ENCODE assay signal across 16 cellular contexts in the genomic region with DNA sequence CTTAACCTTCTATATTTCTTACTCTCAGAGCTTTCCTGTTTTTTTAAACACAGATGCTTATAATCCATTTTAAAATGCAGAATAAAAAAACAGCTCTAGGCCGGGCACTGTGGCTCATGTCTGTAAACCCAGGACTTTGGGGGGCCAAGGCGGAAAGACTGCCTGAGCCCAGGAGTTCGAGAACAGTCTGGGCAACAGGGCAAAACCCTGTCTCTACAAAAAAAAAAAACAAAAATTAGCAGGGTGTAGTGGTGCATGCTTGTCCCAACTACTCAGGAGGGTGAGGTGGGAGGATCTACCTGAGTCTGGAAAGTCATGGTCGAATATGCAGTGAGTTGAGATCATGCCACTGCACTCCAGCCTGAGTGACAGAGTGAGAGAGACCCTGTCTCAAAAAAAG. TPM values are rescaled to one million over a fixed set of nuclear protein-coding genes. Genes with fewer than 3 reads are reported as not detected.
DNase-seq lines count a peak whose midpoint lies in the region; ATAC-seq and TF ChIP-seq lines count a peak whose summit lies in the region.
"Had no signal": no experiment of that assay in that cellular context is flagged by ENCODE, and none has a peak within 500 bp of the region (broad histone marks: within the 10 kb centered on the region; RNA-seq: fewer than 3 reads in every experiment).

No MANE protein-coding gene starts in this region.

- no peaks in the 10 kb centered on the region for H3K9me2 ChIP-seq in GM23338 (ENCODE audit: insufficient read depth)

- peaks cover 100% of the 10 kb centered on the region for H3K79me2 ChIP-seq in GM23338 (replicated peaks; ENCODE audit: insufficient read depth)

- H3K9me3 Mint-ChIP-seq in GM23338 (no peaks in the 10 kb centered on the region), osteocyte (ENCODE audit: unreplicated experiment) (no peaks in the 10 kb centered on the region)
- no peaks in the 10 kb centered on the region for H3K9me3 Mint-ChIP-seq in stimulated activated naive B cell treated with anti-CD40 and anti-IgM and Interleukin-4, amounts not matched to agents 10 μg/mL and 1 μg/mL and 100 μg/mL, for 72 hours
- H3K9me3 Mint-ChIP-seq: CD8-positive, alpha-beta T cell had no signal

- TF ChIP-seq POLR2A in heart left ventricle (IDR thresholded peaks at IDR 0.05), result no peak

- H3K36me3 Mint-ChIP-seq in GM23338 (ENCODE audit: low read depth), result peaks cover 66% of the 10 kb centered on the region
- peaks cover 13% of the 10 kb centered on the region for H3K36me3 Mint-ChIP-seq in osteocyte (ENCODE audit: unreplicated experiment)
- H3K36me3 Mint-ChIP-seq in stimulated activated naive B cell treated with anti-CD40 and anti-IgM and Interleukin-4, amounts not matched to agents 10 μg/mL and 1 μg/mL and 100 μg/mL, for 72 hours, result peaks cover 17 to 30% of the 10 kb centered on the region in 2 donors

- H3K4me3 Mint-ChIP-seq in GM23338, result no peak overlapping the region
- no peak overlapping the region for H3K4me3 Mint-ChIP-seq in osteocyte (ENCODE audit: unreplicated experiment)
- H3K4me3 Mint-ChIP-seq in stimulated activated naive B cell treated with anti-CD40 and anti-IgM and Interleukin-4, amounts not matched to agents 10 μg/mL and 1 μg/mL and 100 μg/mL, for 72 hours, result no peak overlapping the region
- H3K4me3 Mint-ChIP-seq: B cell; CD8-positive, alpha-beta T cell had no signal

- H4K20me1 ChIP-seq in GM23338 (replicated peaks; ENCODE audit: insufficient read depth), result peaks cover 71% of the 10 kb centered on the region

- H3K4me3 ChIP-seq in GM23338 (no peak overlapping the region), heart left ventricle (no peak overlapping the region)

- no peaks in the 10 kb centered on the region for H3K4me1 Mint-ChIP-seq in GM23338
- peaks cover 18% of the 10 kb centered on the region for H3K4me1 Mint-ChIP-seq in osteocyte (ENCODE audit: unreplicated experiment)
- H3K4me1 Mint-ChIP-seq in stimulated activated naive B cell treated with anti-CD40 and anti-IgM and Interleukin-4, amounts not matched to agents 10 μg/mL and 1 μg/mL and 100 μg/mL, for 72 hours, result peaks cover 8 to 19% of the 10 kb centered on the region in 2 donors

- no peak overlapping the region for H3K4me2 ChIP-seq in GM23338

- H3K27ac Mint-ChIP-seq in GM23338 (peak overlapping the region; percentile 62; the same call in 1 of the 2 replicates), osteocyte (ENCODE audit: unreplicated experiment) (peak overlapping the region; percentile 28)
- H3K27ac Mint-ChIP-seq in stimulated activated naive B cell treated with anti-CD40 and anti-IgM and Interleukin-4, amounts not matched to agents 10 μg/mL and 1 μg/mL and 100 μg/mL, for 72 hours, result peak overlapping the region; percentile 14
- H3K27ac Mint-ChIP-seq: B cell; CD8-positive, alpha-beta T cell had no signal

- H3K27ac ChIP-seq in GM23338 (ENCODE audit: low read depth) (peak overlapping the region; percentile 56), VCaP (peak overlapping the region; percentile 45), heart left ventricle (no peak overlapping the region)

- ATAC-seq in GM23338 (no peak), heart left ventricle (no peak)
- ATAC-seq in stimulated activated naive B cell treated with anti-CD40 and anti-IgM and Interleukin-4, amounts not matched to agents 10 μg/mL and 1 μg/mL and 100 μg/mL, for 72 hours (replicated peaks), result no peak
- ATAC-seq: CD8-positive, alpha-beta T cell; HCT116 had no signal

- intact Hi-C loops in heart left ventricle (cut with DNase I), result no loop called here

- peaks cover 9% of the 10 kb centered on the region; the same call in 1 of the 2 replicates for H3F3A ChIP-seq in GM23338 (replicated peaks; ENCODE audit: low read depth)

- H3K36me3 ChIP-seq in GM23338 (ENCODE audit: insufficient read depth) (peaks cover 37% of the 10 kb centered on the region), heart left ventricle (peaks cover 0 to 58% (median 28%) of the 10 kb centered on the region in 9 donors)

- TF ChIP-seq CTCF in GM23338 (conservative IDR thresholded peaks at IDR 0.05; ENCODE audit: low read depth in 2 of 2) (no peak), VCaP (conservative IDR thresholded peaks at IDR 0.05) (no peak), osteocyte (IDR thresholded peaks at IDR 0.05) (no peak), heart left ventricle (IDR thresholded peaks at IDR 0.05) (no peak)

- H2AFZ ChIP-seq in GM23338, result no peak overlapping the region

- no peaks in the 10 kb centered on the region for H3K4me1 ChIP-seq in GM23338 (ENCODE audit: insufficient read depth)
- H3K4me1 ChIP-seq in heart left ventricle, result peaks cover 0 to 10% (median 0%) of the 10 kb centered on the region in 12 donors

- WGBS in heart left ventricle, 4 donors, result 92 to 99% (median 93%) methylated on average over 4 of the region's 4 CpGs

- H3K27me3 Mint-ChIP-seq in GM23338 (ENCODE audit: insufficient read depth, low read depth, poor library complexity) (peaks cover 2% of the 10 kb centered on the region), osteocyte (ENCODE audit: unreplicated experiment) (no peaks in the 10 kb centered on the region)
- H3K27me3 Mint-ChIP-seq in stimulated activated naive B cell treated with anti-CD40 and anti-IgM and Interleukin-4, amounts not matched to agents 10 μg/mL and 1 μg/mL and 100 μg/mL, for 72 hours, result no peaks in the 10 kb centered on the region
- H3K27me3 Mint-ChIP-seq: B cell had no signal

- H3K27me3 ChIP-seq in GM23338 (ENCODE audit: insufficient read depth), result no peaks in the 10 kb centered on the region
- H3K27me3 ChIP-seq in heart left ventricle, result no peaks in the 10 kb centered on the region

- DNase-seq in GM23338 (ENCODE audit: low spot score) (no peak), osteocyte (ENCODE audit: extremely low spot score, unreplicated experiment) (no peak), OCI-M1 (lab: John Stamatoyannopoulos, UW) (no peak), NCI-H526 (lab: John Stamatoyannopoulos, UW) (no peak), D341Med (ENCODE audit: low spot score) (no peak), heart left ventricle (no peak)
- DNase-seq in stimulated activated naive B cell treated with anti-CD40 and anti-IgM and Interleukin-4, amounts not matched to agents 10 μg/mL and 1 μg/mL and 100 μg/mL, for 72 hours, result no peak
- DNase-seq: ACHN; C1 segment of cervical spinal cord; CD8-positive, alpha-beta T cell; COR-L47; DND-41; GDM1 had no signal

- no peaks in the 10 kb centered on the region for H3K9me3 ChIP-seq in heart left ventricle

TF ChIP-seq in GM23338, 12 proteins besides CTCF, POLR2A, EP300 and RAD21:
- no peak for TF ChIP-seq EZH2phosphoT487 (IDR thresholded peaks at IDR 0.05; ENCODE audit: unreplicated experiment)

RNA-seq across cellular contexts. Expression of a gene that starts 15.5 kb away (rescaled TPM):
- total RNA-seq in GM23338 (2014; rRNA removed; shearing (Covaris generic)), result 151 and 171 TPM in 2 replicates
- polyA plus RNA-seq in GM23338 (2016; fragmentation: Nextera tagmentation; extraction: Ambion mirVana) (93.7 and 105 TPM in 2 replicates), heart left ventricle (10 to 100 TPM in 1 of 2 donors, 1 to 10 TPM in 1; 5.8 to 17.2 TPM)
- total RNA-seq in osteocyte (99.6 and 113 TPM in 2 replicates), heart left ventricle (10 to 100 TPM; 17.6 to 31.4 (median 25.5) TPM)

RNA-seq across cellular contexts. Expression of a gene that starts 36.8 kb away (rescaled TPM):
- 113 and 125 TPM in 2 replicates for total RNA-seq in GM23338 (2014; rRNA removed; shearing (Covaris generic))
- polyA plus RNA-seq in GM23338 (2016; fragmentation: Nextera tagmentation; extraction: Ambion mirVana) (47.5 and 52.8 TPM in 2 replicates), heart left ventricle (10 to 100 TPM; 30.7 to 56.3 TPM)
- total RNA-seq in osteocyte (78.9 and 83.5 TPM in 2 replicates), heart left ventricle (10 to 100 TPM; 41.2 to 74.4 (median 49.4) TPM)

Comparison
In these comparisons a context has a peak if more than half of its experiments do, and no peak if none do; other contexts are left out.
1. H3K27ac ChIP-seq: peak in GM23338 (single experiment) and VCaP (single experiment); none in heart left ventricle (0 of 12).
2. Peak in every context shown above with its lines, with median percentiles within 50 percentile points of each other: H3K27ac Mint-ChIP-seq.